6 cellular contexts compared by ENCODE assay signal in the genomic region with DNA sequence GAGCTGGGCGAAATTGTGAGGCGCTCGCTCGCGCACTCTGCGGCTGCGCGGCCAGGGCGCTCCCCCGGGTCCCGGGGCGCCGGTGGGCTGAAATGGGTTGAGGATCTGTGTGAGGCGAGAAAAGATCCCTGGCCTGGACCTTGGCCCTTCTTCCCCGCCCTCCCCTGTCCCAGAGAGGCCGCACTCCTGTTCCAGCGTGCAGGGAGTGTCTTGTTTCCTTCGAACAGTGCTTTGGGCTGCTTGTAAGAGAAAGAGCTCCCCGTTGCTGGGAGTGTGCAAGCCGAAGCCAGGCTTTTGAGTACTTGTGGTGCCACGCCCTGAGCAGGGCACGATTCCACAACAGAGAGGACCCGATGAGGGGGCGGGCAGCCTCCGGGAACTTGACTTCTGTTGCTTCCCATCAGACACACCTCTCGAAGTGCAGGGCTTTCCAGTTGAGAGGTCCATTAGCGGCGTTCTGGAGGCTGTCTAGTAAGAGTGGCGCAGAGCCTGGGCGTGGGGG. TPM values are rescaled to one million over a fixed set of nuclear protein-coding genes. Genes with fewer than 3 reads are reported as not detected.
DNase-seq lines count a peak whose midpoint lies in the region; ATAC-seq and TF ChIP-seq lines count a peak whose summit lies in the region.

No MANE protein-coding gene starts in this region.

- TF ChIP-seq CTCF in GM10248 (IDR thresholded peaks at IDR 0.05; ENCODE audit: control extremely low read depth, extremely low read depth, low read depth, missing control alignments), result no peak
- TF ChIP-seq CTCF in OCI-LY7 (conservative IDR thresholded peaks at IDR 0.05; ENCODE audit: low read length), result no peak
- no peak for TF ChIP-seq CTCF in type B pancreatic cell (conservative IDR thresholded peaks at IDR 0.05)

- no peaks in the 10 kb centered on the region for H3K27me3 Mint-ChIP-seq in type B pancreatic cell

- no peaks in the 10 kb centered on the region for H3K36me3 Mint-ChIP-seq in type B pancreatic cell

- H3K9me2 ChIP-seq in OCI-LY7 (ENCODE audit: insufficient read depth, low read length), result no peaks in the 10 kb centered on the region

- no peaks in the 10 kb centered on the region for H4K20me1 ChIP-seq in OCI-LY7 (ENCODE audit: insufficient read depth, low read length)

- DNase-seq in GM10248 (ENCODE audit: extremely low spot score), result peak; percentile 97
- DNase-seq in OCI-LY7 (ENCODE audit: low spot score), result no peak
- peak; percentile 18 for DNase-seq in glomerular visceral epithelial cell (ENCODE audit: extremely low spot score)
- no peak for DNase-seq in type B pancreatic cell (ENCODE audit: extremely low spot score, unreplicated experiment)
- no peak for DNase-seq in activated effector memory CD4-positive, alpha-beta T cell treated with Interleukin-2 at 50 U/mL for 16 hours

- peak overlapping the region; percentile 43 for H3K27ac ChIP-seq in OCI-LY7 (ENCODE audit: low read depth, low read length, poor library complexity, severe bottlenecking)

- intact Hi-C loops in OCI-LY7 (cut with micrococcal nuclease; ENCODE audit: unreplicated experiment), result loop anchor here (2.0 kb wide), 1 partner anchor 29 kb away; the partner anchor contains the start of genes CRAT and PTPA

- peak overlapping the region; percentile 31 for H2AFZ ChIP-seq in OCI-LY7 (ENCODE audit: low read length)

- no peaks in the 10 kb centered on the region for H3K9me3 ChIP-seq in OCI-LY7 (ENCODE audit: low read length)

- H3K79me2 ChIP-seq in OCI-LY7 (ENCODE audit: insufficient read depth, low read depth, low read length), result peaks cover 9% of the 10 kb centered on the region; the same call in 1 of the 2 replicates

- BruUV-seq in OCI-LY7 (replicated peaks; lab: Mats Ljungman, UMichigan), result TSS peak; percentile 77

- CTCF ChIA-PET in GM10248 (lab: Yijun Ruan, JAX) (interaction anchor here (1.2 to 1.6 kb wide), 5 partner anchors 13 to 154 kb away, joined by 3 to 5 read pairs (median 4); no protein-coding TSS in a partner anchor), OCI-LY7 (lab: Charles Lee; ENCODE audit: unreplicated experiment) (interaction anchor here (0.8 kb wide), 1 partner anchor 16 kb away, joined by 3 read pairs; no protein-coding TSS in a partner anchor)

- peaks cover 16% of the 10 kb centered on the region for H3K4me1 ChIP-seq in OCI-LY7 (ENCODE audit: insufficient read depth, low read length, poor library complexity, severe bottlenecking)

- H3K4me3 ChIP-seq in OCI-LY7 (ENCODE audit: low read depth, low read length, poor library complexity, severe bottlenecking), result peak overlapping the region; percentile 81

- peaks cover 10% of the 10 kb centered on the region for H3K4me1 Mint-ChIP-seq in type B pancreatic cell (ENCODE audit: unreplicated experiment)

- H3K36me3 ChIP-seq in OCI-LY7 (ENCODE audit: insufficient read depth, low read length), result peaks cover 17% of the 10 kb centered on the region

- no peaks in the 10 kb centered on the region for H3K9me3 Mint-ChIP-seq in type B pancreatic cell

- peak overlapping the region; percentile 91 for H3K4me3 Mint-ChIP-seq in type B pancreatic cell

- H3K4me2 ChIP-seq in OCI-LY7 (ENCODE audit: low read length), result peak overlapping the region; percentile 81

- no peak for ATAC-seq in GM21529 (IDR thresholded peaks at IDR 0.05; ENCODE audit: unreplicated experiment)

- POLR2A ChIA-PET in GM10248 (lab: Yijun Ruan, JAX) (interaction anchor here (0.6 to 0.9 kb wide), 2 partner anchors 59 to 122 kb away, joined by 3 read pairs; no protein-coding TSS in a partner anchor), OCI-LY7 (lab: Charles Lee) (interaction anchor here (0.6 to 1.6 kb wide), 9 partner anchors 13 to 357 kb away, joined by 3 to 6 read pairs (median 4); partner anchors contain the start of genes MIGA2, SH3GLB2, SPOUT1 and ZDHHC12)

- H3K27ac Mint-ChIP-seq in type B pancreatic cell, result peak overlapping the region; percentile 85

RNA-seq across cellular contexts. Expression of gene DOLPP1, which starts 0.5 kb away (rescaled TPM):
- total RNA-seq in OCI-LY7 (2014; rRNA removed; shearing (Covaris generic)), result 15.1 and 16.9 TPM in 2 replicates
- total RNA-seq in OCI-LY7 (2022), result 13.5 and 16.9 TPM in 2 replicates
- total RNA-seq in type B pancreatic cell (ENCODE audit: low replicate concordance), result 20.2 and 21.1 TPM in 2 replicates

RNA-seq across cellular contexts. Expression of gene CRAT, which starts 29.2 kb away (rescaled TPM):
- total RNA-seq in OCI-LY7 (2014; rRNA removed; shearing (Covaris generic)), result 0.26 and 1.8 TPM in 2 replicates
- 5.3 and 6.5 TPM in 2 replicates for total RNA-seq in OCI-LY7 (2022)
- total RNA-seq in type B pancreatic cell (ENCODE audit: low replicate concordance), result 14.5 and 28.4 TPM in 2 replicates

RNA-seq across cellular contexts. Expression of gene PTPA, which starts 29.8 kb away (rescaled TPM):
- 106 and 109 TPM in 2 replicates for total RNA-seq in OCI-LY7 (2014; rRNA removed; shearing (Covaris generic))
- 95.8 and 111 TPM in 2 replicates for total RNA-seq in OCI-LY7 (2022)
- 102 and 115 TPM in 2 replicates for total RNA-seq in type B pancreatic cell (ENCODE audit: low replicate concordance)

RNA-seq across cellular contexts. Expression of gene MIGA2, which starts 45.0 kb away (rescaled TPM):
- total RNA-seq in OCI-LY7 (2014; rRNA removed; shearing (Covaris generic)), result 27.7 and 29.2 TPM in 2 replicates
- total RNA-seq in OCI-LY7 (2022), result 36.9 and 37.7 TPM in 2 replicates
- 38.4 and 41.6 TPM in 2 replicates for total RNA-seq in type B pancreatic cell (ENCODE audit: low replicate concordance)

RNA-seq across cellular contexts. Expression of gene SH3GLB2, which starts 53.3 kb away (rescaled TPM):
- total RNA-seq in OCI-LY7 (2014; rRNA removed; shearing (Covaris generic)), result 58.4 and 73.6 TPM in 2 replicates
- total RNA-seq in OCI-LY7 (2022) (92.6 and 95.8 TPM in 2 replicates), type B pancreatic cell (ENCODE audit: low replicate concordance) (126 and 224 TPM in 2 replicates)

Comparison
In these comparisons a context has a peak if more than half of its experiments do, and no peak if none do; other contexts are left out.
1. DNase-seq: peak in GM10248 (single experiment) and glomerular visceral epithelial cell (single experiment); none in OCI-LY7 (single experiment), type B pancreatic cell (single experiment) and activated effector memory CD4-positive, alpha-beta T cell treated with Interleukin-2 at 50 U/mL for 16 hours (single experiment).